33 cellular contexts compared by ENCODE assay signal in the genomic region with DNA sequence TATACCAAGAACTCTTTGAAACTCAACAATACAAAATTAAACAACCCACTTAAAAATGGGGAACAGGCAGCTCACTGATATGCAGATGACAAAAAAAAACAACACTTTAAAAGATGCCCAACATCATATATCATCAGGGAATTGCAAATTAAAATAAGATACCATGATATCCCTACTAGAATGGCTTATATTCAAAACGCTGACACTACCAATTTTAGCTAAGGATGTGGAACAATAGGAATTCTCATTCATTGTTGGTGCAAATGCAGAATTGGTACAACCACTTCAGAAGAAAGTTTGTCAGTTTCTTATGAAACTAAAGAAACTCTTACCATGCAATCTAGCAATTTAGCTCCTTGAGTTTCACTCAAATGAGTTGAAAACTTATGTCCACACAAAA.
"Had no signal": no experiment of that assay in that cellular context is flagged by ENCODE, and none has a peak within 500 bp of the region (broad histone marks: within the 10 kb centered on the region; RNA-seq: fewer than 3 reads in every experiment).

No MANE protein-coding gene starts in this region.

- H3K36me3 ChIP-seq: adrenal gland, ascending aorta, brain microvascular endothelial cell, breast epithelium, cardiac muscle cell had no signal

- H3K9me3 ChIP-seq: adrenal gland, ascending aorta, body of pancreas, breast epithelium had no signal

- H3K27me3 ChIP-seq: adrenal gland, ascending aorta, body of pancreas, brain microvascular endothelial cell, breast epithelium, cardiac muscle cell had no signal

- H3K4me1 ChIP-seq: ascending aorta, body of pancreas, breast epithelium had no signal

- DNase-seq: activated effector memory CD4-positive, alpha-beta T cell treated with anti-CD3 and anti-CD28 coated beads, Interleukin-2, amount 50 U/mL, for 16 hours; activated effector memory CD4-positive, alpha-beta T cell treated with Interleukin-2 at 50 U/mL for 16 hours; activated gamma-delta T cell; activated gamma-delta T cell treated with Interleukin-2 at 50 U/mL for 16 hours; activated naive CD4-positive, alpha-beta T cell; activated naive CD4-positive, alpha-beta T cell treated with anti-CD3 and anti-CD28 coated beads for 36 hours; activated naive CD4-positive, alpha-beta T cell treated with anti-CD3 and anti-CD28 coated beads, Interleukin-2, amount 10 ng/mL, durations not matched to agents 7 days and 5 days; activated naive CD4-positive, alpha-beta T cell treated with anti-CD3 and anti-CD28 coated beads, Interleukin-2, amount 50 U/mL, for 16 hours; activated naive CD4-positive, alpha-beta T cell treated with Interleukin-2 at 50 U/mL for 16 hours; activated naive CD8-positive, alpha-beta T cell treated with anti-CD3 and anti-CD28 coated beads for 36 hours; activated naive CD8-positive, alpha-beta T cell treated with anti-CD3 and anti-CD28 coated beads, Interleukin-2, amount 10 ng/mL, durations not matched to agents 7 days and 5 days; activated naive CD8-positive, alpha-beta T cell treated with anti-CD3 and anti-CD28 coated beads, Interleukin-2, amount 50 U/mL, for 24 hours; activated T-cell treated with anti-CD3 and anti-CD28 coated beads, Interleukin-2, amount 50 U/mL, for 24 hours; activated T-cell treated with anti-CD3 and anti-CD28 coated beads, Interleukin-2, amount 50 U/mL, for 4 hours; activated T-cell treated with anti-CD3 and anti-CD28 coated beads, Interleukin-2, amount 50 U/mL, for 48 hours; activated T-cell treated with anti-CD3 and anti-CD28 coated beads, Interleukin-2, amount 50 U/mL, for 72 hours; adrenal gland; amniotic stem cell; amygdala; anterior cingulate cortex; aorta; body of pancreas; brain microvascular endothelial cell; caudate nucleus; central memory CD4-positive, alpha-beta T cell; cerebellar nuclear complex had no signal

- H3K4me3 ChIP-seq: adrenal gland, ascending aorta, body of pancreas, breast epithelium, cardiac muscle cell had no signal

- ATAC-seq: activated naive CD4-positive, alpha-beta T cell treated with anti-CD3 and anti-CD28 coated beads, Interleukin-2, amount 50 U/mL, for 72 hours; activated naive CD8-positive, alpha-beta T cell treated with anti-CD3 and anti-CD28 coated beads, Interleukin-2, amount 50 U/mL, for 24 hours; activated T-cell treated with anti-CD3 and anti-CD28 coated beads, Interleukin-2, amount 50 U/mL, for 4 hours; activated T-cell treated with anti-CD3 and anti-CD28 coated beads, Interleukin-2, amount 50 U/mL, for 72 hours; activated T-helper 17 cell treated with anti-CD3 and anti-CD28 coated beads, Interleukin-2, amount 50 U/mL, for 72 hours; body of pancreas had no signal

- FAIRE-seq: astrocyte, bronchial epithelial cell had no signal

- H3K27ac ChIP-seq: adrenal gland, ascending aorta, body of pancreas, brain microvascular endothelial cell, breast epithelium, cardiac muscle cell had no signal
